23 cellular contexts compared by ENCODE assay signal in genomic region chr11:7499046-7499445, GRCh38. TPM values are rescaled to one million over a fixed set of nuclear protein-coding genes. Genes with fewer than 3 reads are reported as not detected.
DNase-seq lines count a peak whose midpoint lies in the region; ATAC-seq and TF ChIP-seq lines count a peak whose summit lies in the region.
"Had no signal": no experiment of that assay in that cellular context is flagged by ENCODE, and none has a peak within 500 bp of the region (broad histone marks: within the 10 kb centered on the region; RNA-seq: fewer than 3 reads in every experiment).

No MANE protein-coding gene starts in this region.

- no peaks in the 10 kb centered on the region for H3K36me3 Mint-ChIP-seq in memory B cell
- peaks cover 3% of the 10 kb centered on the region in 2 donors for H3K36me3 Mint-ChIP-seq in stimulated activated naive B cell treated with anti-CD40 and anti-IgM and Interleukin-4, amounts not matched to agents 10 μg/mL and 1 μg/mL and 100 μg/mL, for 72 hours

- H3K36me3 ChIP-seq in SK-N-MC (ENCODE audit: insufficient read depth, low read length): no peaks in the 10 kb centered on the region
- H3K36me3 ChIP-seq: BE2C, SJCRH30 had no signal

- H3K27ac Mint-ChIP-seq in memory B cell: peak overlapping the region; percentile 88
- no peak overlapping the region for H3K27ac Mint-ChIP-seq in stimulated activated naive B cell treated with anti-CD40 and anti-IgM and Interleukin-4, amounts not matched to agents 10 μg/mL and 1 μg/mL and 100 μg/mL, for 72 hours

- TF ChIP-seq CTCF in RWPE1 (conservative IDR thresholded peaks at IDR 0.05; ENCODE audit: low read depth): no peak

- H3K9me3 ChIP-seq in SK-N-MC (ENCODE audit: low read depth, low read length): no peaks in the 10 kb centered on the region
- H3K9me3 ChIP-seq: BE2C, SJCRH30 had no signal

- H3K27ac ChIP-seq in SK-N-MC: no peak overlapping the region
- H3K27ac ChIP-seq in RWPE1: no peak overlapping the region
- H3K27ac ChIP-seq: HL-60, SJCRH30 had no signal

- no peaks in the 10 kb centered on the region for H3K27me3 Mint-ChIP-seq in memory B cell
- H3K27me3 Mint-ChIP-seq in stimulated activated naive B cell treated with anti-CD40 and anti-IgM and Interleukin-4, amounts not matched to agents 10 μg/mL and 1 μg/mL and 100 μg/mL, for 72 hours: no peaks in the 10 kb centered on the region

- no peaks in the 10 kb centered on the region for H3K9me3 Mint-ChIP-seq in memory B cell
- H3K9me3 Mint-ChIP-seq in stimulated activated naive B cell treated with anti-CD40 and anti-IgM and Interleukin-4, amounts not matched to agents 10 μg/mL and 1 μg/mL and 100 μg/mL, for 72 hours: peaks cover 0 to 4% of the 10 kb centered on the region in 2 donors

- ATAC-seq in memory B cell (ENCODE audit: low read depth): no peak
- no peak for ATAC-seq in stimulated activated naive B cell treated with anti-CD40 and anti-IgM and Interleukin-4, amounts not matched to agents 10 μg/mL and 1 μg/mL and 100 μg/mL, for 72 hours (replicated peaks)
- ATAC-seq: GM12878, HCT116, PC-3, Right ventricle myocardium inferior had no signal

- no peak overlapping the region for H3K4me3 ChIP-seq in SK-N-MC
- H3K4me3 ChIP-seq: GM12878, SJCRH30 had no signal

- peak; percentile 4 for DNase-seq in EL
- DNase-seq in SK-N-MC (ENCODE audit: low read depth, low spot score): peak; percentile 35
- no peak for DNase-seq in memory B cell (ENCODE audit: low spot score in 2 of 2)
- DNase-seq in RWPE1 (ENCODE audit: low spot score): no peak
- no peak for DNase-seq in SK-N-DZ (ENCODE audit: low spot score)
- DNase-seq in stimulated activated naive B cell treated with anti-CD40 and anti-IgM and Interleukin-4, amounts not matched to agents 10 μg/mL and 1 μg/mL and 100 μg/mL, for 72 hours: no peak
- no peak for DNase-seq in medulla oblongata (ENCODE audit: extremely low spot score)
- DNase-seq: BE2C, Calu3, NCI-H1092, NCI-H1436, NCI-H187 treated with DMSO at 0.1 percent for 48 hours, NCI-H446, NCI-H524 treated with DMSO at 0.1 percent for 48 hours, NCI-H774, PC-3, SJCRH30, T-helper 1 cell had no signal

- CTCF ChIA-PET in RWPE1 (lab: Yijun Ruan, JAX): no interaction called here

- peaks cover 36% of the 10 kb centered on the region for H3K4me1 Mint-ChIP-seq in memory B cell
- peaks cover 29 to 56% of the 10 kb centered on the region in 2 donors for H3K4me1 Mint-ChIP-seq in stimulated activated naive B cell treated with anti-CD40 and anti-IgM and Interleukin-4, amounts not matched to agents 10 μg/mL and 1 μg/mL and 100 μg/mL, for 72 hours

- H3K9ac ChIP-seq in SK-N-MC (ENCODE audit: insufficient read length): no peak overlapping the region

- H3K4me3 Mint-ChIP-seq in memory B cell: peak overlapping the region; percentile 2
- H3K4me3 Mint-ChIP-seq in stimulated activated naive B cell treated with anti-CD40 and anti-IgM and Interleukin-4, amounts not matched to agents 10 μg/mL and 1 μg/mL and 100 μg/mL, for 72 hours: no peak overlapping the region

- POLR2A ChIA-PET in RWPE1 (lab: Yijun Ruan, JAX; ENCODE audit: low non-redundant PET): no interaction called here

RNA-seq across cellular contexts. Expression of gene OLFML1, which starts 13.7 kb away (rescaled TPM):
- not detected in 2 replicates for polyA plus RNA-seq in SK-N-DZ (2014; cell fraction: cytosol; rRNA removed)
- polyA plus RNA-seq in SK-N-DZ (2014; cell fraction: nucleus; rRNA removed): not detected in 2 replicates
- polyA plus RNA-seq: H1 had no signal

RNA-seq across cellular contexts. Expression of gene PPFIBP2, which starts 14.8 kb away (rescaled TPM):
- polyA plus RNA-seq in SK-N-DZ (2014; cell fraction: cytosol; rRNA removed): 0.14 and 0.23 TPM in 2 replicates
- polyA plus RNA-seq in SK-N-DZ (2014; cell fraction: nucleus; rRNA removed): not detected in 2 replicates

Comparison
In these comparisons a context has a peak if more than half of its experiments do, and no peak if none do; other contexts are left out.
1. DNase-seq: peak in EL (single experiment) and SK-N-MC (single experiment); none in memory B cell (0 of 2), RWPE1 (single experiment), SK-N-DZ (single experiment), stimulated activated naive B cell treated with anti-CD40 and anti-IgM and Interleukin-4, amounts not matched to agents 10 μg/mL and 1 μg/mL and 100 μg/mL, for 72 hours (single experiment) and medulla oblongata (single experiment).